ENCODE assay signal across 9 cellular contexts in genomic region chr10:24196426-24197039, GRCh38. TPM values are rescaled to one million over a fixed set of nuclear protein-coding genes. Genes with fewer than 3 reads are reported as not detected.
DNase-seq lines count a peak whose midpoint lies in the region; FAIRE-seq and TF ChIP-seq lines count a peak whose summit lies in the region.
"Had no signal": no experiment of that assay in that cellular context is flagged by ENCODE, and none has a peak within 500 bp of the region (broad histone marks: within the 10 kb centered on the region; RNA-seq: fewer than 3 reads in every experiment).

No MANE protein-coding gene starts in this region.

- no peak for TF ChIP-seq POLR2A in NB4 (IDR thresholded peaks at IDR 0.05; ENCODE audit: extremely low read depth, insufficient read length)

- H3K36me3 ChIP-seq in bronchial epithelial cell (ENCODE audit: control insufficient read depth, insufficient read depth, low read length): no peaks in the 10 kb centered on the region
- no peaks in the 10 kb centered on the region for H3K36me3 ChIP-seq in kidney epithelial cell (ENCODE audit: control insufficient read depth, insufficient read depth, low read length)
- H3K36me3 ChIP-seq: BLaER1 treated with 17β-estradiol and CSF1 and Interleukin-3, amounts not matched to agents 10 nM and 100 nM had no signal

- H3K4me3 ChIP-seq in HFF-Myc (replicated peaks; ENCODE audit: low read depth, low read length) (no peak overlapping the region), NB4 (ENCODE audit: low read depth, low read length) (no peak overlapping the region), WI38 (ENCODE audit: low read depth, low read length) (no peak overlapping the region), bronchial epithelial cell (ENCODE audit: low read depth, low read length) (no peak overlapping the region), kidney epithelial cell (ENCODE audit: low read depth, low read length) (no peak overlapping the region)
- H3K4me3 ChIP-seq: BLaER1 treated with 17β-estradiol and CSF1 and Interleukin-3, amounts not matched to agents 10 nM and 100 nM had no signal

- no peak for FAIRE-seq in bronchial epithelial cell (lab: Jason Lieb, UNC)

- DNase-seq in NCI-H1417 (lab: John Stamatoyannopoulos, UW): peak; percentile 7 to 71 (median 53)
- no peak for DNase-seq in NCI-H1417 treated with DMSO at 0.1 percent for 48 hours (lab: John Stamatoyannopoulos, UW)
- DNase-seq in HFF-Myc (ENCODE audit: extremely low read depth, low read depth): no peak
- peak; percentile 60 for DNase-seq in NB4 (ENCODE audit: low read depth)
- DNase-seq in bronchial epithelial cell (ENCODE audit: low read depth): peak; percentile 61
- DNase-seq in kidney epithelial cell (ENCODE audit: low read depth): no peak
- DNase-seq in stimulated activated CD4-positive, alpha-beta T cell treated with anti-CD3 and anti-CD28 coated beads, Interleukin-4, amount 100 ng/mL, for 24 hours: peak; percentile 76

- H3K27me3 ChIP-seq in bronchial epithelial cell (ENCODE audit: control insufficient read depth, insufficient read depth, low read length) (no peaks in the 10 kb centered on the region), kidney epithelial cell (ENCODE audit: control insufficient read depth, insufficient read depth, low read length) (no peaks in the 10 kb centered on the region)
- H3K27me3 ChIP-seq: BLaER1 treated with 17β-estradiol and CSF1 and Interleukin-3, amounts not matched to agents 10 nM and 100 nM had no signal

- TF ChIP-seq CTCF in HFF-Myc (IDR thresholded peaks at IDR 0.05; ENCODE audit: low read depth, low read length, missing control alignments): peak; percentile 98
- peak; percentile 82 for TF ChIP-seq CTCF in NB4 (IDR thresholded peaks at IDR 0.05; ENCODE audit: low read depth, low read length)
- peak; percentile 96 for TF ChIP-seq CTCF in WI38 (IDR thresholded peaks at IDR 0.05; ENCODE audit: low read depth, low read length)
- peak; percentile 91 for TF ChIP-seq CTCF in bronchial epithelial cell (IDR thresholded peaks at IDR 0.05; ENCODE audit: insufficient read depth, low read length, severe bottlenecking)
- peak; percentile 93 for TF ChIP-seq CTCF in kidney epithelial cell (IDR thresholded peaks at IDR 0.05; ENCODE audit: insufficient read depth, low read length, poor library complexity, severe bottlenecking)

RNA-seq across cellular contexts. Expression of gene KIAA1217, which starts 12.4 kb away (rescaled TPM):
- total RNA-seq in bronchial epithelial cell (3.4 and 4.9 TPM in 2 replicates), kidney epithelial cell (18.9 and 21.5 TPM in 2 replicates)

Comparison
In these comparisons a context has a peak if more than half of its experiments do, and no peak if none do; other contexts are left out.
1. DNase-seq: peak in NCI-H1417 (3 of 3), NB4 (single experiment), bronchial epithelial cell (single experiment) and stimulated activated CD4-positive, alpha-beta T cell treated with anti-CD3 and anti-CD28 coated beads, Interleukin-4, amount 100 ng/mL, for 24 hours (single experiment); none in NCI-H1417 treated with DMSO at 0.1 percent for 48 hours (single experiment), HFF-Myc (single experiment) and kidney epithelial cell (single experiment).
2. Peak in every context shown above with its lines, with median percentiles within 50 percentile points of each other: CTCF ChIP-seq.